In the genomic region with DNA sequence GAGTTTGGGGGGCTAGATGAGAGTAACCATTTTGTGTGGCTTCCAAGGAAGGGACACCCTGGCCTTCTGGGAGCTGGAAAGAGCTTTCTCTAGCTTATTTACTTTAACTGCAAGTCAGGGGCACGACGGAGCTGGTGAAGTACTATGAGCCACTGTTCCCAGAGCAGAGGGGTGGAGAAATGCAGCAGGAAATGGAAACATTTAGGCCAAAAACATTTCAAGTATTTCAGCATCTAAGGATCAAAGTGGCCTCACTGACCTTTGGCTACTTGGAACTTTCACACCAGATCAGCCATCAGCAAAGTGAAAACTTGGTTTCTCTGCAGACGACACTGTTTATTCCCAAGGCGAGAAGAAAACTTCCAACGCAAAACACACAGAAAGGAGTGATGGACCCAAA, we compare ENCODE assay signal across 23 cellular contexts.
"Had no signal": no experiment of that assay in that cellular context is flagged by ENCODE, and none has a peak within 500 bp of the region (broad histone marks: within the 10 kb centered on the region; RNA-seq: fewer than 3 reads in every experiment).

No MANE protein-coding gene starts in this region.

- H3K27me3 ChIP-seq: upper lobe of right lung had no signal

- H3K4me1 ChIP-seq: upper lobe of right lung had no signal

- H3K36me3 Mint-ChIP-seq: mesothelial cell of epicardium; stimulated activated memory B cell treated with anti-CD40 and anti-IgM and Interleukin-4, amounts not matched to agents 10 μg/mL and 1 μg/mL and 100 μg/mL, for 72 hours; T-cell had no signal

- H3K4me3 Mint-ChIP-seq: activated CD4-positive, alpha-beta T cell treated with anti-CD3 and anti-CD28 coated beads, Interleukin-2, amount 10 ng/mL, durations not matched to agents 24 days and 14 days; central memory CD8-positive, alpha-beta T cell; mesothelial cell of epicardium; nephron; stimulated activated memory B cell treated with anti-CD40 and anti-IgM and Interleukin-4, amounts not matched to agents 10 μg/mL and 1 μg/mL and 100 μg/mL, for 72 hours; T-cell had no signal

- H3K9ac ChIP-seq: SK-N-SH had no signal

- ATAC-seq: esophagus mucosa; right cardiac atrium; stimulated activated memory B cell treated with anti-CD40 and anti-IgM and Interleukin-4, amounts not matched to agents 10 μg/mL and 1 μg/mL and 100 μg/mL, for 72 hours; T-cell; upper lobe of right lung had no signal

- DNase-seq: activated CD4-positive, alpha-beta T cell treated with anti-CD3 and anti-CD28 coated beads, Interleukin-2, amount 10 ng/mL, durations not matched to agents 24 days and 14 days; activated CD4-positive, CD25-positive, alpha-beta regulatory T cell; activated CD8-positive, alpha-beta memory T cell treated with anti-CD3 and anti-CD28 coated beads, Interleukin-2, amount 50 U/mL, for 4 hours; activated effector memory CD4-positive, alpha-beta T cell treated with anti-CD3 and anti-CD28 coated beads, Interleukin-2, amount 50 U/mL, for 16 hours; activated naive CD4-positive, alpha-beta T cell treated with anti-CD3 and anti-CD28 coated beads, Interleukin-2, amount 50 U/mL, for 16 hours; activated T-cell treated with anti-CD3 and anti-CD28 coated beads, Interleukin-2, amount 50 U/mL, for 48 hours; aorta; cortex of kidney; effector CD4-positive, alpha-beta T cell; occipital lobe; right cardiac atrium; SK-N-SH; small intestine; stimulated activated CD4-positive, alpha-beta T cell treated with anti-CD3 and anti-CD28 coated beads, Interleukin-4, amount 100 ng/mL, for 24 hours; T-cell; upper lobe of right lung had no signal

- H3K27ac ChIP-seq: thoracic aorta, upper lobe of right lung had no signal

- H3K36me3 ChIP-seq: thoracic aorta, upper lobe of right lung had no signal

- H3K9me3 Mint-ChIP-seq: activated CD4-positive, alpha-beta T cell treated with anti-CD3 and anti-CD28 coated beads, Interleukin-2, amount 10 ng/mL, durations not matched to agents 24 days and 14 days; central memory CD8-positive, alpha-beta T cell; mesothelial cell of epicardium; nephron; T-cell had no signal

- H3K4me1 Mint-ChIP-seq: activated CD4-positive, alpha-beta T cell treated with anti-CD3 and anti-CD28 coated beads, Interleukin-2, amount 10 ng/mL, durations not matched to agents 24 days and 14 days; central memory CD8-positive, alpha-beta T cell; mesothelial cell of epicardium; nephron; T-cell had no signal

- H3K4me3 ChIP-seq: thoracic aorta, upper lobe of right lung had no signal

- H3K9me3 ChIP-seq: SK-N-SH, thoracic aorta, upper lobe of right lung had no signal

- H3K27ac Mint-ChIP-seq: activated CD4-positive, alpha-beta T cell treated with anti-CD3 and anti-CD28 coated beads, Interleukin-2, amount 10 ng/mL, durations not matched to agents 24 days and 14 days; mesothelial cell of epicardium; nephron; progenitor cell of endocrine pancreas; stimulated activated memory B cell treated with anti-CD40 and anti-IgM and Interleukin-4, amounts not matched to agents 10 μg/mL and 1 μg/mL and 100 μg/mL, for 72 hours; T-cell had no signal

- H3K4me2 ChIP-seq: SK-N-SH had no signal
